In genomic region chr10:73517166-73517888, GRCh38 we compare ENCODE assay signal across 2 cellular contexts.
TF ChIP-seq lines count a peak whose summit lies in the region.

No MANE protein-coding gene starts in this region.

TF ChIP-seq in HepG2, 621 proteins besides CTCF, POLR2A, EP300 and RAD21:
- TF ChIP-seq YEATS4 (CRISPR knock-in tag; IDR thresholded peaks at IDR 0.05; ENCODE audit: borderline replicate concordance) (no peak), NR2F1 (CRISPR knock-in tag; IDR thresholded peaks at IDR 0.05) (no peak), PRMT3 (CRISPR knock-in tag; IDR thresholded peaks at IDR 0.05; ENCODE audit: borderline replicate concordance, low read depth) (no peak), PAXIP1 (CRISPR knock-in tag; conservative IDR thresholded peaks at IDR 0.05) (no peak)
- TF ChIP-seq, protein P1, sequence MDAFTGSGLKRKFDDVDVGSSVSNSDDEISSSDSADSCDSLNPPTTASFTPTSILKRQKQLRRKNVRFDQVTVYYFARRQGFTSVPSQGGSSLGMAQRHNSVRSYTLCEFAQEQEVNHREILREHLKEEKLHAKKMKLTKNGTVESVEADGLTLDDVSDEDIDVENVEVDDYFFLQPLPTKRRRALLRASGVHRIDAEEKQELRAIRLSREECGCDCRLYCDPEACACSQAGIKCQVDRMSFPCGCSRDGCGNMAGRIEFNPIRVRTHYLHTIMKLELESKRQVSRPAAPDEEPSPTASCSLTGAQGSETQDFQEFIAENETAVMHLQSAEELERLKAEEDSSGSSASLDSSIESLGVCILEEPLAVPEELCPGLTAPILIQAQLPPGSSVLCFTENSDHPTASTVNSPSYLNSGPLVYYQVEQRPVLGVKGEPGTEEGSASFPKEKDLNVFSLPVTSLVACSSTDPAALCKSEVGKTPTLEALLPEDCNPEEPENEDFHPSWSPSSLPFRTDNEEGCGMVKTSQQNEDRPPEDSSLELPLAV (CRISPR knock-in tag; conservative IDR thresholded peaks at IDR 0.05; ENCODE audit: low read depth): no peak

TF ChIP-seq in K562, 482 proteins besides CTCF, POLR2A, EP300 and RAD21 (continues in another document):
- TF ChIP-seq MYBL2 (IDR thresholded peaks at IDR 0.05; ENCODE audit: low read depth) (no peak), MYBL2 (CRISPR knock-in tag; IDR thresholded peaks at IDR 0.05; ENCODE audit: borderline replicate concordance) (no peak), CXXC5 (CRISPR knock-in tag; IDR thresholded peaks at IDR 0.05) (peak; percentile 43), STAT5A (IDR thresholded peaks at IDR 0.05; ENCODE audit: borderline replicate concordance, low read length) (peak; percentile 29; the same call in 1 of the 2 replicates), AFF4 (CRISPR knock-in tag; IDR thresholded peaks at IDR 0.05) (no peak), MEF2A (IDR thresholded peaks at IDR 0.05; ENCODE audit: control insufficient read depth, low read depth, low read length) (no peak), HINFP (tag; conservative IDR thresholded peaks at IDR 0.05; ENCODE audit: low read depth) (no peak), COPS2 (conservative IDR thresholded peaks at IDR 0.05) (no peak), HNRNPK (IDR thresholded peaks at IDR 0.05; ENCODE audit: low read depth, low read length, poor library complexity, severe bottlenecking) (no peak), MTF1 (CRISPR knock-in tag; IDR thresholded peaks at IDR 0.05; ENCODE audit: borderline replicate concordance) (no peak), SP1 (CRISPR knock-in tag; IDR thresholded peaks at IDR 0.05) (no peak), MYNN (IDR thresholded peaks at IDR 0.05) (no peak), MYNN (CRISPR knock-in tag; IDR thresholded peaks at IDR 0.05) (no peak), ATF6 (CRISPR knock-in tag; IDR thresholded peaks at IDR 0.05) (no peak), TAL1 (IDR thresholded peaks at IDR 0.05) (peak; percentile 64), ZNF780A (CRISPR knock-in tag; IDR thresholded peaks at IDR 0.05) (no peak), MNT (conservative IDR thresholded peaks at IDR 0.05) (no peak), RCOR1 (IDR thresholded peaks at IDR 0.05; ENCODE audit: borderline replicate concordance in 1 of 2, low read depth in 2 of 2, low read length in 2 of 2) (peak in 1 of 2 experiments; percentile 50; a peak in 2 of 4 replicates), HOXB6 (CRISPR knock-in tag; IDR thresholded peaks at IDR 0.05; ENCODE audit: borderline replicate concordance) (no peak), ZFP1 (CRISPR knock-in tag; IDR thresholded peaks at IDR 0.05) (0 out of 2 replicates have a peak, but pooled peaks have one; percentile 16), STAT5B (CRISPR knock-in tag; IDR thresholded peaks at IDR 0.05) (no peak), IFI16 (CRISPR knock-in tag; IDR thresholded peaks at IDR 0.05) (no peak), CREB1 (IDR thresholded peaks at IDR 0.05) (no peak), CREB1 (CRISPR knock-in tag; IDR thresholded peaks at IDR 0.05) (no peak), GATAD2A (IDR thresholded peaks at IDR 0.05) (no peak), FOXJ2 (tag; IDR thresholded peaks at IDR 0.05) (no peak), TCF3 (CRISPR knock-in tag; IDR thresholded peaks at IDR 0.05) (peak; percentile 71), ZNF23 (CRISPR knock-in tag; IDR thresholded peaks at IDR 0.05) (no peak), E2F5 (CRISPR knock-in tag; IDR thresholded peaks at IDR 0.05) (no peak), ETV5 (CRISPR knock-in tag; IDR thresholded peaks at IDR 0.05; ENCODE audit: low read depth) (peak; percentile 57; the same call in 1 of the 2 replicates), POLR2AphosphoS5 (IDR thresholded peaks at IDR 0.05; ENCODE audit: control insufficient read depth, insufficient read depth, low read depth, low read length) (0 out of 2 replicates have a peak, but pooled peaks have one; percentile 35), TOE1 (IDR thresholded peaks at IDR 0.05; ENCODE audit: borderline replicate concordance) (no peak), TOE1 (CRISPR knock-in tag; IDR thresholded peaks at IDR 0.05; ENCODE audit: borderline replicate concordance, low read depth) (no peak), DACH1 (IDR thresholded peaks at IDR 0.05; ENCODE audit: partially characterized antibody) (peak; percentile 93), ELF4 (CRISPR knock-in tag; IDR thresholded peaks at IDR 0.05) (no peak), POLR3G (IDR thresholded peaks at IDR 0.05; ENCODE audit: extremely low read depth, insufficient read length, insufficient replicate concordance) (no peak), HES1 (IDR thresholded peaks at IDR 0.05; ENCODE audit: low read depth) (no peak), DMBX1 (CRISPR knock-in tag; IDR thresholded peaks at IDR 0.05; ENCODE audit: borderline replicate concordance) (peak; percentile 80), GABPB1 (CRISPR knock-in tag; IDR thresholded peaks at IDR 0.05) (no peak), NFXL1 (CRISPR knock-in tag; IDR thresholded peaks at IDR 0.05) (no peak)
- TF ChIP-seq, protein P2, sequence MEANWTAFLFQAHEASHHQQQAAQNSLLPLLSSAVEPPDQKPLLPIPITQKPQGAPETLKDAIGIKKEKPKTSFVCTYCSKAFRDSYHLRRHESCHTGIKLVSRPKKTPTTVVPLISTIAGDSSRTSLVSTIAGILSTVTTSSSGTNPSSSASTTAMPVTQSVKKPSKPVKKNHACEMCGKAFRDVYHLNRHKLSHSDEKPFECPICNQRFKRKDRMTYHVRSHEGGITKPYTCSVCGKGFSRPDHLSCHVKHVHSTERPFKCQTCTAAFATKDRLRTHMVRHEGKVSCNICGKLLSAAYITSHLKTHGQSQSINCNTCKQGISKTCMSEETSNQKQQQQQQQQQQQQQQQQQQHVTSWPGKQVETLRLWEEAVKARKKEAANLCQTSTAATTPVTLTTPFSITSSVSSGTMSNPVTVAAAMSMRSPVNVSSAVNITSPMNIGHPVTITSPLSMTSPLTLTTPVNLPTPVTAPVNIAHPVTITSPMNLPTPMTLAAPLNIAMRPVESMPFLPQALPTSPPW (CRISPR knock-in tag; IDR thresholded peaks at IDR 0.05): no peak
- TF ChIP-seq, protein P3, sequence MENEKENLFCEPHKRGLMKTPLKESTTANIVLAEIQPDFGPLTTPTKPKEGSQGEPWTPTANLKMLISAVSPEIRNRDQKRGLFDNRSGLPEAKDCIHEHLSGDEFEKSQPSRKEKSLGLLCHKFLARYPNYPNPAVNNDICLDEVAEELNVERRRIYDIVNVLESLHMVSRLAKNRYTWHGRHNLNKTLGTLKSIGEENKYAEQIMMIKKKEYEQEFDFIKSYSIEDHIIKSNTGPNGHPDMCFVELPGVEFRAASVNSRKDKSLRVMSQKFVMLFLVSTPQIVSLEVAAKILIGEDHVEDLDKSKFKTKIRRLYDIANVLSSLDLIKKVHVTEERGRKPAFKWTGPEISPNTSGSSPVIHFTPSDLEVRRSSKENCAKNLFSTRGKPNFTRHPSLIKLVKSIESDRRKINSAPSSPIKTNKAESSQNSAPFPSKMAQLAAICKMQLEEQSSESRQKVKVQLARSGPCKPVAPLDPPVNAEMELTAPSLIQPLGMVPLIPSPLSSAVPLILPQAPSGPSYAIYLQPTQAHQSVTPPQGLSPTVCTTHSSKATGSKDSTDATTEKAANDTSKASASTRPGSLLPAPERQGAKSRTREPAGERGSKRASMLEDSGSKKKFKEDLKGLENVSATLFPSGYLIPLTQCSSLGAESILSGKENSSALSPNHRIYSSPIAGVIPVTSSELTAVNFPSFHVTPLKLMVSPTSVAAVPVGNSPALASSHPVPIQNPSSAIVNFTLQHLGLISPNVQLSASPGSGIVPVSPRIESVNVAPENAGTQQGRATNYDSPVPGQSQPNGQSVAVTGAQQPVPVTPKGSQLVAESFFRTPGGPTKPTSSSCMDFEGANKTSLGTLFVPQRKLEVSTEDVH (IDR thresholded peaks at IDR 0.05; ENCODE audit: low read depth, partially characterized antibody): peak; percentile 52
- TF ChIP-seq, protein P4, sequence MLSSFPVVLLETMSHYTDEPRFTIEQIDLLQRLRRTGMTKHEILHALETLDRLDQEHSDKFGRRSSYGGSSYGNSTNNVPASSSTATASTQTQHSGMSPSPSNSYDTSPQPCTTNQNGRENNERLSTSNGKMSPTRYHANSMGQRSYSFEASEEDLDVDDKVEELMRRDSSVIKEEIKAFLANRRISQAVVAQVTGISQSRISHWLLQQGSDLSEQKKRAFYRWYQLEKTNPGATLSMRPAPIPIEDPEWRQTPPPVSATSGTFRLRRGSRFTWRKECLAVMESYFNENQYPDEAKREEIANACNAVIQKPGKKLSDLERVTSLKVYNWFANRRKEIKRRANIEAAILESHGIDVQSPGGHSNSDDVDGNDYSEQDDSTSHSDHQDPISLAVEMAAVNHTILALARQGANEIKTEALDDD (IDR thresholded peaks at IDR 0.05): no peak
- TF ChIP-seq, protein P5, sequence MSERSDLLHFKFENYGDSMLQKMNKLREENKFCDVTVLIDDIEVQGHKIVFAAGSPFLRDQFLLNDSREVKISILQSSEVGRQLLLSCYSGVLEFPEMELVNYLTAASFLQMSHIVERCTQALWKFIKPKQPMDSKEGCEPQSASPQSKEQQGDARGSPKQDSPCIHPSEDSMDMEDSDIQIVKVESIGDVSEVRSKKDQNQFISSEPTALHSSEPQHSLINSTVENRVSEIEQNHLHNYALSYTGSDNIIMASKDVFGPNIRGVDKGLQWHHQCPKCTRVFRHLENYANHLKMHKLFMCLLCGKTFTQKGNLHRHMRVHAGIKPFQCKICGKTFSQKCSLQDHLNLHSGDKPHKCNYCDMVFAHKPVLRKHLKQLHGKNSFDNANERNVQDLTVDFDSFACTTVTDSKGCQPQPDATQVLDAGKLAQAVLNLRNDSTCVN (CRISPR knock-in tag; IDR thresholded peaks at IDR 0.05): peak; percentile 82; the same call in 1 of the 2 replicates
